ENCODE assay signal across 2 cellular contexts in the genomic region with DNA sequence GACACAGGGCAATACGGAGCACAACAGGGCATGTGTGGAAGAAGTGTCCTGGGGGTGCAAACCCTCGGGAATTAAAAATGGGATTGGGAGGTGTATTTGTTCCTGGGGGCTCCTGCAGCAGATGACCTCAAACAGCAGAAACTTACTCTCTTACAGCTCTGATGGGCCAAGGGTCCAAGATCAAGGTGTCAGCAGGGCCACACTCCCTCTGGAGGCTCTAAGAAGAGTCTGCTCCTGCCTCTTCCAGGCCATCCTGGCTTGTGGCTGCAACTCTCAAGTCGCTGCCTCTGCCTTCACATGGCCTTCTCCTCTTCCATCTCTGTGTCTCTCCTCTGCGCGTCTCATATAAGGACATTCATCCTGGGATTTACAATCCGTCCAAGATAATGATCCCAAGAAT.
TF ChIP-seq lines count a peak whose summit lies in the region.

No MANE protein-coding gene starts in this region.

TF ChIP-seq in GM12878, 131 proteins besides CTCF, POLR2A, EP300 and RAD21:
- no peak for TF ChIP-seq NR2C2 (IDR thresholded peaks at IDR 0.05; ENCODE audit: borderline replicate concordance, control insufficient read depth, insufficient read length, low read depth)
- TF ChIP-seq SMC3 (IDR thresholded peaks at IDR 0.05; ENCODE audit: borderline replicate concordance, low read length), result peak; percentile 16; the same call in 1 of the 2 replicates
- TF ChIP-seq, protein P1, sequence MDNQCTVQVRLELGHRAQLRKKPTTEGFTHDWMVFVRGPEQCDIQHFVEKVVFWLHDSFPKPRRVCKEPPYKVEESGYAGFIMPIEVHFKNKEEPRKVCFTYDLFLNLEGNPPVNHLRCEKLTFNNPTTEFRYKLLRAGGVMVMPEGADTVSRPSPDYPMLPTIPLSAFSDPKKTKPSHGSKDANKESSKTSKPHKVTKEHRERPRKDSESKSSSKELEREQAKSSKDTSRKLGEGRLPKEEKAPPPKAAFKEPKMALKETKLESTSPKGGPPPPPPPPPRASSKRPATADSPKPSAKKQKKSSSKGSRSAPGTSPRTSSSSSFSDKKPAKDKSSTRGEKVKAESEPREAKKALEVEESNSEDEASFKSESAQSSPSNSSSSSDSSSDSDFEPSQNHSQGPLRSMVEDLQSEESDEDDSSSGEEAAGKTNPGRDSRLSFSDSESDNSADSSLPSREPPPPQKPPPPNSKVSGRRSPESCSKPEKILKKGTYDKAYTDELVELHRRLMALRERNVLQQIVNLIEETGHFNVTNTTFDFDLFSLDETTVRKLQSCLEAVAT (IDR thresholded peaks at IDR 0.05), result no peak

TF ChIP-seq in HEK293T, 16 proteins besides CTCF, POLR2A, EP300 and RAD21:
- TF ChIP-seq ZNF384 (IDR thresholded peaks at IDR 0.05) (no peak), ARNT (IDR thresholded peaks at IDR 0.05) (no peak), FOXA1 (IDR thresholded peaks at IDR 0.05) (no peak), NFRKB (IDR thresholded peaks at IDR 0.05) (no peak), HDGF (IDR thresholded peaks at IDR 0.05; ENCODE audit: borderline replicate concordance) (no peak), LEF1 (IDR thresholded peaks at IDR 0.05; ENCODE audit: borderline replicate concordance) (no peak)
